ENCODE assay signal across 18 cellular contexts in genomic region chr6:53717571-53717970, GRCh38. TPM values are rescaled to one million over a fixed set of nuclear protein-coding genes. Genes with fewer than 3 reads are reported as not detected.
DNase-seq lines count a peak whose midpoint lies in the region; ATAC-seq, FAIRE-seq and TF ChIP-seq lines count a peak whose summit lies in the region.
"Had no signal": no experiment of that assay in that cellular context is flagged by ENCODE, and none has a peak within 500 bp of the region (broad histone marks: within the 10 kb centered on the region; RNA-seq: fewer than 3 reads in every experiment).

No MANE protein-coding gene starts in this region.

- TF ChIP-seq CTCF in Calu3 (IDR thresholded peaks at IDR 0.05; ENCODE audit: unreplicated experiment), result no peak
- TF ChIP-seq CTCF in bronchial epithelial cell (IDR thresholded peaks at IDR 0.05; ENCODE audit: insufficient read depth, low read length, severe bottlenecking), result no peak
- no peak for TF ChIP-seq CTCF in omental fat pad (IDR thresholded peaks at IDR 0.05)

- H3K27ac Mint-ChIP-seq in Calu3 (ENCODE audit: unreplicated experiment), result no peak overlapping the region

- H3K27me3 Mint-ChIP-seq in Calu3 (ENCODE audit: unreplicated experiment), result no peaks in the 10 kb centered on the region

- H3K36me3 ChIP-seq in bronchial epithelial cell (ENCODE audit: control insufficient read depth, insufficient read depth, low read length), result no peaks in the 10 kb centered on the region
- H3K36me3 ChIP-seq: BLaER1 treated with 17β-estradiol and CSF1 and Interleukin-3, amounts not matched to agents 10 nM and 100 nM had no signal

- ATAC-seq in omental fat pad (ENCODE audit: low FRiP score), result no peak
- ATAC-seq in GM19455 (IDR thresholded peaks at IDR 0.05; ENCODE audit: unreplicated experiment), result no peak
- ATAC-seq: A549, SK-N-SH treated with all-trans-retinoic acid at 6 μM for 48 hours had no signal

- CTCF ChIA-PET in Calu3 (lab: Charles Lee), result interaction anchor here (0.6 to 2.1 kb wide), 6 partner anchors 8 to 726 kb away, joined by 3 to 8 read pairs (median 5); no protein-coding TSS in a partner anchor

- no peak overlapping the region for H3K4me3 Mint-ChIP-seq in Calu3 (ENCODE audit: low read depth, unreplicated experiment)
- H3K4me3 Mint-ChIP-seq: CD8-positive, alpha-beta memory T cell had no signal

- no TSS peak for BruUV-seq in Calu3 (replicated peaks; lab: Mats Ljungman, UMichigan)

- no peak overlapping the region for H3K4me3 ChIP-seq in bronchial epithelial cell (ENCODE audit: low read depth, low read length)
- H3K4me3 ChIP-seq: A549; BLaER1 treated with 17β-estradiol and CSF1 and Interleukin-3, amounts not matched to agents 10 nM and 100 nM had no signal

- no peaks in the 10 kb centered on the region for H3K27me3 ChIP-seq in bronchial epithelial cell (ENCODE audit: control insufficient read depth, insufficient read depth, low read length)
- H3K27me3 ChIP-seq: BLaER1 treated with 17β-estradiol and CSF1 and Interleukin-3, amounts not matched to agents 10 nM and 100 nM had no signal

- peaks cover 4% of the 10 kb centered on the region for H3K9me3 Mint-ChIP-seq in Calu3 (ENCODE audit: low read depth, unreplicated experiment)
- H3K9me3 Mint-ChIP-seq: CD8-positive, alpha-beta memory T cell had no signal

- peaks cover 4% of the 10 kb centered on the region for H3K36me3 Mint-ChIP-seq in Calu3 (ENCODE audit: insufficient read depth, unreplicated experiment)
- H3K36me3 Mint-ChIP-seq: CD8-positive, alpha-beta memory T cell had no signal

- no peak for FAIRE-seq in bronchial epithelial cell (lab: Jason Lieb, UNC)
- FAIRE-seq: A549, H54, RCC 7860 had no signal

- DNase-seq in Calu3 (peak; percentile 25), M059J (ENCODE audit: low read depth) (peak; percentile 16), bronchial epithelial cell (ENCODE audit: low read depth) (peak; percentile 55), kidney tubule cell (ENCODE audit: low spot score) (peak; percentile 66), anterior cingulate cortex (lab: John Stamatoyannopoulos, UW) (no peak), omental fat pad (ENCODE audit: low spot score) (no peak), substantia nigra (lab: John Stamatoyannopoulos, UW) (no peak)
- DNase-seq: CD8-positive, alpha-beta memory T cell; DMS 273 treated with DMSO at 0.1 percent for 48 hours; NCI-H2029 treated with DMSO at 0.1 percent for 48 hours; NCI-H510A; Right ventricle myocardium superior had no signal

- no peak overlapping the region for H3K27ac ChIP-seq in substantia nigra (ENCODE audit: low read depth, low read length, poor library complexity, severe bottlenecking)
- H3K27ac ChIP-seq: A549; BLaER1 treated with 17β-estradiol and CSF1 and Interleukin-3, amounts not matched to agents 10 nM and 100 nM had no signal

- intact Hi-C loops in Calu3 (cut with micrococcal nuclease; ENCODE audit: unreplicated experiment), result loop anchor here (5.0 kb wide), 3 partner anchors 60 to 240 kb away; partner anchors contain the start of gene GCLC

- H3K4me1 Mint-ChIP-seq in Calu3 (ENCODE audit: low read depth, unreplicated experiment), result peaks cover 60% of the 10 kb centered on the region

RNA-seq across cellular contexts. Expression of gene KLHL31, which starts 52.0 kb away (rescaled TPM):
- total RNA-seq in Calu3 (2022) (1.1 and 1.2 TPM in 2 replicates), bronchial epithelial cell (0.26 TPM in 2 replicates), omental fat pad (10 to 100 TPM in 3 of 4 donors, 1 to 10 TPM in 1; 9.5 to 23.8 (median 14.4) TPM)
- 0.05 TPM in 1 of 2 replicates, not detected in the other for total RNA-seq in M059J (2014; rRNA removed; shearing (Covaris generic))

Comparison
In these comparisons a context has a peak if more than half of its experiments do, and no peak if none do; other contexts are left out.
1. DNase-seq: peak in Calu3 (single experiment), M059J (single experiment), bronchial epithelial cell (single experiment) and kidney tubule cell (single experiment); none in anterior cingulate cortex (0 of 58), omental fat pad (single experiment) and substantia nigra (0 of 49).